In the genomic region with DNA sequence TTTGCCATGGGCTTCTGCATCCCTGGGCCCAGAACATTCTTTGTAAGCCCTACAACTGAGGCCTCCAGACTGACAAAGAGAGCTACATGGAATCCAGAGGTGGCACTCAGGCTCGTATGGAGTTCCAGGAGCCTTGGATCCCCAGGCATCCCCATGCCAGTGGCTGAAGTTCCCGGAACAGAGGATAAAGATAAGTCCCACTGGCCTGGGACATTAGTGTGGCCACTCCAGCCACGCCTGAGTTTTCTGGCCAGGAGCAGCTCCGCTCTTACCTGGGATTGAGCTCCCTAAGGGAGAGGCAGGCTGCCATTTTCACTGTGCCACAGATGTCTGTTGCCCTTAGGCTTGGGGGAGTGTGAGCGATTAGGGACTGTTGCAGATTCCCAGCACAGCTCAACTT, we compare ENCODE assay signal across 2 cellular contexts.
TF ChIP-seq lines count a peak whose summit lies in the region.

No MANE protein-coding gene starts in this region.

TF ChIP-seq in H1, 55 proteins besides CTCF, POLR2A, EP300 and RAD21 (continues in another document):
- TF ChIP-seq MAFK (IDR thresholded peaks at IDR 0.05; ENCODE audit: low read depth, low read length): no peak
- no peak for TF ChIP-seq CTBP2 (IDR thresholded peaks at IDR 0.05; ENCODE audit: borderline replicate concordance, insufficient read depth, insufficient read length, low read length)
- no peak for TF ChIP-seq TEAD4 (IDR thresholded peaks at IDR 0.05; ENCODE audit: low read depth, low read length)
- TF ChIP-seq TCF12 (IDR thresholded peaks at IDR 0.05; ENCODE audit: low read depth, low read length): no peak
- TF ChIP-seq KDM5A (IDR thresholded peaks at IDR 0.05; ENCODE audit: low read length): no peak
- TF ChIP-seq CEBPB (IDR thresholded peaks at IDR 0.05; ENCODE audit: low read depth, low read length): no peak
- no peak for TF ChIP-seq SRF (IDR thresholded peaks at IDR 0.05; ENCODE audit: low read depth, low read length)
- no peak for TF ChIP-seq CHD2 (IDR thresholded peaks at IDR 0.05; ENCODE audit: low read length)
- no peak for TF ChIP-seq PHF8 (conservative IDR thresholded peaks at IDR 0.05; ENCODE audit: low read depth, low read length)
- TF ChIP-seq, protein P1, sequence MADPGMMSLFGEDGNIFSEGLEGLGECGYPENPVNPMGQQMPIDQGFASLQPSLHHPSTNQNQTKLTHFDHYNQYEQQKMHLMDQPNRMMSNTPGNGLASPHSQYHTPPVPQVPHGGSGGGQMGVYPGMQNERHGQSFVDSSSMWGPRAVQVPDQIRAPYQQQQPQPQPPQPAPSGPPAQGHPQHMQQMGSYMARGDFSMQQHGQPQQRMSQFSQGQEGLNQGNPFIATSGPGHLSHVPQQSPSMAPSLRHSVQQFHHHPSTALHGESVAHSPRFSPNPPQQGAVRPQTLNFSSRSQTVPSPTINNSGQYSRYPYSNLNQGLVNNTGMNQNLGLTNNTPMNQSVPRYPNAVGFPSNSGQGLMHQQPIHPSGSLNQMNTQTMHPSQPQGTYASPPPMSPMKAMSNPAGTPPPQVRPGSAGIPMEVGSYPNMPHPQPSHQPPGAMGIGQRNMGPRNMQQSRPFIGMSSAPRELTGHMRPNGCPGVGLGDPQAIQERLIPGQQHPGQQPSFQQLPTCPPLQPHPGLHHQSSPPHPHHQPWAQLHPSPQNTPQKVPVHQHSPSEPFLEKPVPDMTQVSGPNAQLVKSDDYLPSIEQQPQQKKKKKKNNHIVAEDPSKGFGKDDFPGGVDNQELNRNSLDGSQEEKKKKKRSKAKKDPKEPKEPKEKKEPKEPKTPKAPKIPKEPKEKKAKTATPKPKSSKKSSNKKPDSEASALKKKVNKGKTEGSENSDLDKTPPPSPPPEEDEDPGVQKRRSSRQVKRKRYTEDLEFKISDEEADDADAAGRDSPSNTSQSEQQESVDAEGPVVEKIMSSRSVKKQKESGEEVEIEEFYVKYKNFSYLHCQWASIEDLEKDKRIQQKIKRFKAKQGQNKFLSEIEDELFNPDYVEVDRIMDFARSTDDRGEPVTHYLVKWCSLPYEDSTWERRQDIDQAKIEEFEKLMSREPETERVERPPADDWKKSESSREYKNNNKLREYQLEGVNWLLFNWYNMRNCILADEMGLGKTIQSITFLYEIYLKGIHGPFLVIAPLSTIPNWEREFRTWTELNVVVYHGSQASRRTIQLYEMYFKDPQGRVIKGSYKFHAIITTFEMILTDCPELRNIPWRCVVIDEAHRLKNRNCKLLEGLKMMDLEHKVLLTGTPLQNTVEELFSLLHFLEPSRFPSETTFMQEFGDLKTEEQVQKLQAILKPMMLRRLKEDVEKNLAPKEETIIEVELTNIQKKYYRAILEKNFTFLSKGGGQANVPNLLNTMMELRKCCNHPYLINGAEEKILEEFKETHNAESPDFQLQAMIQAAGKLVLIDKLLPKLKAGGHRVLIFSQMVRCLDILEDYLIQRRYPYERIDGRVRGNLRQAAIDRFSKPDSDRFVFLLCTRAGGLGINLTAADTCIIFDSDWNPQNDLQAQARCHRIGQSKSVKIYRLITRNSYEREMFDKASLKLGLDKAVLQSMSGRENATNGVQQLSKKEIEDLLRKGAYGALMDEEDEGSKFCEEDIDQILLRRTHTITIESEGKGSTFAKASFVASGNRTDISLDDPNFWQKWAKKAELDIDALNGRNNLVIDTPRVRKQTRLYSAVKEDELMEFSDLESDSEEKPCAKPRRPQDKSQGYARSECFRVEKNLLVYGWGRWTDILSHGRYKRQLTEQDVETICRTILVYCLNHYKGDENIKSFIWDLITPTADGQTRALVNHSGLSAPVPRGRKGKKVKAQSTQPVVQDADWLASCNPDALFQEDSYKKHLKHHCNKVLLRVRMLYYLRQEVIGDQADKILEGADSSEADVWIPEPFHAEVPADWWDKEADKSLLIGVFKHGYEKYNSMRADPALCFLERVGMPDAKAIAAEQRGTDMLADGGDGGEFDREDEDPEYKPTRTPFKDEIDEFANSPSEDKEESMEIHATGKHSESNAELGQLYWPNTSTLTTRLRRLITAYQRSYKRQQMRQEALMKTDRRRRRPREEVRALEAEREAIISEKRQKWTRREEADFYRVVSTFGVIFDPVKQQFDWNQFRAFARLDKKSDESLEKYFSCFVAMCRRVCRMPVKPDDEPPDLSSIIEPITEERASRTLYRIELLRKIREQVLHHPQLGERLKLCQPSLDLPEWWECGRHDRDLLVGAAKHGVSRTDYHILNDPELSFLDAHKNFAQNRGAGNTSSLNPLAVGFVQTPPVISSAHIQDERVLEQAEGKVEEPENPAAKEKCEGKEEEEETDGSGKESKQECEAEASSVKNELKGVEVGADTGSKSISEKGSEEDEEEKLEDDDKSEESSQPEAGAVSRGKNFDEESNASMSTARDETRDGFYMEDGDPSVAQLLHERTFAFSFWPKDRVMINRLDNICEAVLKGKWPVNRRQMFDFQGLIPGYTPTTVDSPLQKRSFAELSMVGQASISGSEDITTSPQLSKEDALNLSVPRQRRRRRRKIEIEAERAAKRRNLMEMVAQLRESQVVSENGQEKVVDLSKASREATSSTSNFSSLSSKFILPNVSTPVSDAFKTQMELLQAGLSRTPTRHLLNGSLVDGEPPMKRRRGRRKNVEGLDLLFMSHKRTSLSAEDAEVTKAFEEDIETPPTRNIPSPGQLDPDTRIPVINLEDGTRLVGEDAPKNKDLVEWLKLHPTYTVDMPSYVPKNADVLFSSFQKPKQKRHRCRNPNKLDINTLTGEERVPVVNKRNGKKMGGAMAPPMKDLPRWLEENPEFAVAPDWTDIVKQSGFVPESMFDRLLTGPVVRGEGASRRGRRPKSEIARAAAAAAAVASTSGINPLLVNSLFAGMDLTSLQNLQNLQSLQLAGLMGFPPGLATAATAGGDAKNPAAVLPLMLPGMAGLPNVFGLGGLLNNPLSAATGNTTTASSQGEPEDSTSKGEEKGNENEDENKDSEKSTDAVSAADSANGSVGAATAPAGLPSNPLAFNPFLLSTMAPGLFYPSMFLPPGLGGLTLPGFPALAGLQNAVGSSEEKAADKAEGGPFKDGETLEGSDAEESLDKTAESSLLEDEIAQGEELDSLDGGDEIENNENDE (IDR thresholded peaks at IDR 0.05; ENCODE audit: insufficient replicate concordance, low read length): no peak
- no peak for TF ChIP-seq FOSL1 (IDR thresholded peaks at IDR 0.05; ENCODE audit: insufficient read depth, low read depth, low read length)
- TF ChIP-seq, protein P2, sequence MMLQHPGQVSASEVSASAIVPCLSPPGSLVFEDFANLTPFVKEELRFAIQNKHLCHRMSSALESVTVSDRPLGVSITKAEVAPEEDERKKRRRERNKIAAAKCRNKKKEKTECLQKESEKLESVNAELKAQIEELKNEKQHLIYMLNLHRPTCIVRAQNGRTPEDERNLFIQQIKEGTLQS (IDR thresholded peaks at IDR 0.05; ENCODE audit: insufficient read depth, low read depth, low read length): no peak
- TF ChIP-seq ASH2L (IDR thresholded peaks at IDR 0.05; ENCODE audit: low read length): no peak
- no peak for TF ChIP-seq SUZ12 (IDR thresholded peaks at IDR 0.05; ENCODE audit: low read length)
- TF ChIP-seq, protein P3, sequence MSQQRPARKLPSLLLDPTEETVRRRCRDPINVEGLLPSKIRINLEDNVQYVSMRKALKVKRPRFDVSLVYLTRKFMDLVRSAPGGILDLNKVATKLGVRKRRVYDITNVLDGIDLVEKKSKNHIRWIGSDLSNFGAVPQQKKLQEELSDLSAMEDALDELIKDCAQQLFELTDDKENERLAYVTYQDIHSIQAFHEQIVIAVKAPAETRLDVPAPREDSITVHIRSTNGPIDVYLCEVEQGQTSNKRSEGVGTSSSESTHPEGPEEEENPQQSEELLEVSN (IDR thresholded peaks at IDR 0.05): no peak
- TF ChIP-seq SAP30 (IDR thresholded peaks at IDR 0.05; ENCODE audit: insufficient read depth, insufficient replicate concordance, low read length): no peak
- TF ChIP-seq CBX5 (IDR thresholded peaks at IDR 0.05; ENCODE audit: low read depth, low read length): no peak

TF ChIP-seq in SK-N-SH treated with all-trans-retinoic acid at 6 μM for 48 hours, 23 proteins besides CTCF, POLR2A, EP300 and RAD21:
- TF ChIP-seq ZNF8 (CRISPR knock-in tag; IDR thresholded peaks at IDR 0.05): no peak
- TF ChIP-seq ZC3H10 (CRISPR knock-in tag; IDR thresholded peaks at IDR 0.05): no peak
- TF ChIP-seq, protein P4, sequence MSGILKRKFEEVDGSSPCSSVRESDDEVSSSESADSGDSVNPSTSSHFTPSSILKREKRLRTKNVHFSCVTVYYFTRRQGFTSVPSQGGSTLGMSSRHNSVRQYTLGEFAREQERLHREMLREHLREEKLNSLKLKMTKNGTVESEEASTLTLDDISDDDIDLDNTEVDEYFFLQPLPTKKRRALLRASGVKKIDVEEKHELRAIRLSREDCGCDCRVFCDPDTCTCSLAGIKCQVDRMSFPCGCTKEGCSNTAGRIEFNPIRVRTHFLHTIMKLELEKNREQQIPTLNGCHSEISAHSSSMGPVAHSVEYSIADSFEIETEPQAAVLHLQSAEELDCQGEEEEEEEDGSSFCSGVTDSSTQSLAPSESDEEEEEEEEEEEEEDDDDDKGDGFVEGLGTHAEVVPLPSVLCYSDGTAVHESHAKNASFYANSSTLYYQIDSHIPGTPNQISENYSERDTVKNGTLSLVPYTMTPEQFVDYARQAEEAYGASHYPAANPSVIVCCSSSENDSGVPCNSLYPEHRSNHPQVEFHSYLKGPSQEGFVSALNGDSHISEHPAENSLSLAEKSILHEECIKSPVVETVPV (CRISPR knock-in tag; IDR thresholded peaks at IDR 0.05): no peak
